ENCODE assay signal across 19 cellular contexts in genomic region chr16:15779664-15780351, GRCh38.
"Had no signal": no experiment of that assay in that cellular context is flagged by ENCODE, and none has a peak within 500 bp of the region (broad histone marks: within the 10 kb centered on the region; RNA-seq: fewer than 3 reads in every experiment).

No MANE protein-coding gene starts in this region.

- FAIRE-seq: endometrium, keratinocyte, small intestine, urothelium cell line had no signal

- H3K36me3 ChIP-seq: gastrocnemius medialis, left ventricle myocardium inferior had no signal

- H3K27me3 ChIP-seq: gastrocnemius medialis had no signal

- H3K9me3 ChIP-seq: gastrocnemius medialis, left ventricle myocardium inferior, psoas muscle had no signal

- H3K9me3 Mint-ChIP-seq: central memory CD8-positive, alpha-beta T cell; naive B cell; nephron had no signal

- H3K27ac ChIP-seq: gastrocnemius medialis, left ventricle myocardium inferior, psoas muscle had no signal

- DNase-seq: effector memory CD4-positive, alpha-beta T cell; gastrocnemius medialis; glutamatergic neuron; left cardiac atrium; left ventricle myocardium inferior; mesenchymal stem cell; midbrain; naive B cell; psoas muscle; small intestine; stimulated activated CD4-positive, alpha-beta T cell treated with anti-CD3 and anti-CD28 coated beads, Interleukin-2, amount 100 ng/mL, for 48 hours; stimulated activated naive CD4-positive, alpha-beta T cell treated with Interleukin-2 at 50 U/mL for 16 hours had no signal

- H3K27ac Mint-ChIP-seq: naive B cell had no signal

- ATAC-seq: esophagus mucosa, gastrocnemius medialis, left cardiac atrium, psoas muscle had no signal

- H3K4me3 ChIP-seq: gastrocnemius medialis, left ventricle myocardium inferior, lung, psoas muscle had no signal

- H3K36me3 Mint-ChIP-seq: naive B cell had no signal

- H3K4me1 Mint-ChIP-seq: central memory CD8-positive, alpha-beta T cell; naive B cell; nephron had no signal

- H3K4me1 ChIP-seq: gastrocnemius medialis, left ventricle myocardium inferior, psoas muscle had no signal

- H3K4me3 Mint-ChIP-seq: central memory CD8-positive, alpha-beta T cell; naive B cell; nephron had no signal
